16 cellular contexts compared by ENCODE assay signal in genomic region chr10:126137557-126138221, GRCh38.
"Had no signal": no experiment of that assay in that cellular context is flagged by ENCODE, and none has a peak within 500 bp of the region (broad histone marks: within the 10 kb centered on the region; RNA-seq: fewer than 3 reads in every experiment).

No MANE protein-coding gene starts in this region.

- H3K27me3 Mint-ChIP-seq: dendritic cell treated with granulocyte-macrophage colony-stimulating factor and Interleukin-4, amounts not matched to agents 40 ng/mL and 50 ng/mL, for 4 days had no signal

- H3K9me3 Mint-ChIP-seq: activated naive CD4-positive, alpha-beta T cell treated with anti-CD3 and anti-CD28 coated beads, Interleukin-2, amount 50 U/mL, for 24 hours; dendritic cell treated with granulocyte-macrophage colony-stimulating factor and Interleukin-4, amounts not matched to agents 40 ng/mL and 50 ng/mL, for 4 days had no signal

- H3K4me1 Mint-ChIP-seq: activated naive CD4-positive, alpha-beta T cell treated with anti-CD3 and anti-CD28 coated beads, Interleukin-2, amount 50 U/mL, for 24 hours had no signal

- H3K27ac Mint-ChIP-seq: activated naive CD4-positive, alpha-beta T cell treated with anti-CD3 and anti-CD28 coated beads, Interleukin-2, amount 50 U/mL, for 24 hours; dendritic cell treated with granulocyte-macrophage colony-stimulating factor and Interleukin-4, amounts not matched to agents 40 ng/mL and 50 ng/mL, for 4 days; effector memory CD8-positive, alpha-beta T cell; nephron had no signal

- H3K36me3 Mint-ChIP-seq: activated naive CD4-positive, alpha-beta T cell treated with anti-CD3 and anti-CD28 coated beads, Interleukin-2, amount 50 U/mL, for 24 hours had no signal

- H3K4me3 Mint-ChIP-seq: activated naive CD4-positive, alpha-beta T cell treated with anti-CD3 and anti-CD28 coated beads, Interleukin-2, amount 50 U/mL, for 24 hours; dendritic cell treated with granulocyte-macrophage colony-stimulating factor and Interleukin-4, amounts not matched to agents 40 ng/mL and 50 ng/mL, for 4 days; effector memory CD8-positive, alpha-beta T cell; nephron had no signal

- H3K4me3 ChIP-seq: adrenal gland, body of pancreas, hepatocyte, psoas muscle, SK-N-MC, thoracic aorta had no signal

- DNase-seq: activated CD4-positive, alpha-beta T cell treated with anti-CD3 and anti-CD28 coated beads, Interleukin-2, amount 50 U/mL, for 48 hours; activated effector memory CD4-positive, alpha-beta T cell treated with Interleukin-2 at 50 U/mL for 16 hours; activated T-cell treated with anti-CD3 and anti-CD28 coated beads, Interleukin-2, amount 50 U/mL, for 1 hour; adrenal gland; body of pancreas; effector memory CD8-positive, alpha-beta T cell; psoas muscle; stimulated activated CD4-positive, alpha-beta T cell treated with anti-CD3 and anti-CD28 coated beads, Interleukin-2, amount 100 ng/mL, for 24 hours; T-helper 1 cell; T1000 had no signal
